Comparison of ENCODE assay signal across 5 cellular contexts in genomic region chr3:134836921-134837320, GRCh38.
"Had no signal": no experiment of that assay in that cellular context is flagged by ENCODE, and none has a peak within 500 bp of the region (broad histone marks: within the 10 kb centered on the region; RNA-seq: fewer than 3 reads in every experiment).

No MANE protein-coding gene starts in this region.

- ATAC-seq: GM23338, HepG2 had no signal

- DNase-seq: H9, HCEC 1CT, KBM-7 had no signal
